1 cellular context compared by ENCODE assay signal in genomic region chr1:235259133-235259778, GRCh38.
TF ChIP-seq lines count a peak whose summit lies in the region.

No MANE protein-coding gene starts in this region.

TF ChIP-seq in HepG2, 621 proteins besides CTCF, POLR2A, EP300 and RAD21 (continued from another document):
- TF ChIP-seq DMTF1 (CRISPR knock-in tag; IDR thresholded peaks at IDR 0.05), result no peak
- no peak for TF ChIP-seq MBNL3 (CRISPR knock-in tag; conservative IDR thresholded peaks at IDR 0.05)
- TF ChIP-seq NR1H2 (CRISPR knock-in tag; IDR thresholded peaks at IDR 0.05; ENCODE audit: borderline replicate concordance, low read depth), result no peak
- TF ChIP-seq ATF4 (CRISPR knock-in tag; IDR thresholded peaks at IDR 0.05), result no peak
